Comparison of ENCODE assay signal across 1 cellular context in the genomic region with DNA sequence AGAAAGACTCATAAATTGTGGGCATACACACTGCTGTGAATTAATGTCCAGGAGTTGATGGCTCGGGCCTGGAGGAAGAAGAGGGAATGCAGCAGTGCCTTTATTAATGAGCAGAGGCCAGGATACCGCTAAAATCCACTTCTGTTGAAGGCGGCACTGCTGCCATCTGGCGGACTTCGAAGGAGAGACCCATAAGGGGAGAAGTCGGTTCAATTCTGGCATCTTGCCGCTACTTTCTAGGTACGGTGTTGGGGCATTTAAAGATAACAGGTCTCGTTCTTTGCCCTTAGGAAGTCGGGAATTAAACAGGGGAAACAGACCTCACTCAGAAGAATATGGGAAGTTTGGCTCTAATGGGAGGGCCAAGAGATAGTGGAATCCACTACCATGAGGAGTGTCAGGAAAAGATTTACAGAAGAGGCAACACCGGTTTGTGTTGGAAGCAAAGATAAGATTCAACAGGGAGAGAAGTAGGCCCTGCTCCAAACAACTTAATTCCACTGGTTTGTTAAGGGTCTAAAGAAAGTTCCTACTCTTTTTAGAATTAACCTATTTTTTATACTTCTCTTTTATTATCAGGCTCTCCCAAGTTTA.
TF ChIP-seq lines count a peak whose summit lies in the region.

No MANE protein-coding gene starts in this region.

TF ChIP-seq in GM12878, 131 proteins besides CTCF, POLR2A, EP300 and RAD21 (continued from another document):
- no peak for TF ChIP-seq ZNF687 (IDR thresholded peaks at IDR 0.05)
- TF ChIP-seq RELA (IDR thresholded peaks at IDR 0.05; ENCODE audit: borderline replicate concordance, partially characterized antibody) = no peak
